In the genomic region with DNA sequence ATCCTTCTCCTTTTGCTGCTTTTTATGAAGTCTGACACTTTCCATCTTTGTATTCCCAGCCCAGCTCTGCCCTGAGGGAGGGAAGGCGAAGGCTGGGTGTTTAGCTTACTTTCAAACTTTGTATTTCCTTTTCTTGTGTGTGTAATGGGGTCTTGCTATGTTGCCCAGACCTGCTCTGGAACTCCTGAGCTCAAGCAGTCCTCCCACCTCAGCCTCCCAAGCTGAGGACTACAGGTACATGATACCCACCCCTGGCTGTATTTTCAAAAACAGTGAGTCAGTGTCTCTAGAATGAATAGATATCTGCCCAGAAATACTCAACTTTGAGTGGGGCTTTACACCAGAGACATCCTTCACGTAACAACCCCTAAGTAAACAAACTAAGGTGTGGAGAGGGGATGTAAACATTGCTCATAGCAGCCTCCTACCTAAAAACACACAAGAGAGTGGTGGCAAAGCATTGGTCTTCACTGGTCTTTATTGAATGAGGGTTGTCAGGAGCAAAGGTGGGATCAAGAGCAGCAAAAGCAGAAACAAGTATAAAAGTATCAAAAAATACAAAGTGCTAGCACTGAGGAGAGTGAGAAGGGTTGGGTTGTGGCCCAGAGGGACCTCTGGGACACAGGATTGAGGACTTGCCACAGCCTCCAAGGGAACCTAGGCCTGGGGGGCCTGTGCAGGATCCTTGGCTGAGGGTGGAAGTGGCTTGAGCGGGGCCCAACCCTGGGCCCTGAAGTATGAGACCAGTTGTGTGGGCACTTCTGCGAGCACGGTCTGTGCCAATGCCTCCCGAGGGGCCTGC, we compare ENCODE assay signal across 16 cellular contexts. TPM values are rescaled to one million over a fixed set of nuclear protein-coding genes. Genes with fewer than 3 reads are reported as not detected.
DNase-seq lines count a peak whose midpoint lies in the region; ATAC-seq and TF ChIP-seq lines count a peak whose summit lies in the region.
"Had no signal": no experiment of that assay in that cellular context is flagged by ENCODE, and none has a peak within 500 bp of the region (broad histone marks: within the 10 kb centered on the region; RNA-seq: fewer than 3 reads in every experiment).

No MANE protein-coding gene starts in this region.

- H3K27me3 ChIP-seq in esophagus muscularis mucosa, result no peaks in the 10 kb centered on the region
- H3K27me3 ChIP-seq: adrenal gland had no signal

- no peaks in the 10 kb centered on the region for H3K9me3 Mint-ChIP-seq in stimulated activated naive CD8-positive, alpha-beta T cell treated with anti-CD3 and anti-CD28 coated beads, Interleukin-15, amount 100 ng/mL, for 72 hours
- H3K9me3 Mint-ChIP-seq in activated CD8-positive, alpha-beta memory T cell treated with anti-CD3 and anti-CD28 coated beads, Interleukin-2, amount 10 ng/mL, durations not matched to agents 7 days and 5 days (ENCODE audit: low read depth), result no peaks in the 10 kb centered on the region

- no peak for TF ChIP-seq EP300 in esophagus muscularis mucosa (IDR thresholded peaks at IDR 0.05)

- peaks cover 41 to 85% (median 69%) of the 10 kb centered on the region in 4 donors for H3K36me3 ChIP-seq in esophagus muscularis mucosa

- no peaks in the 10 kb centered on the region for H3K27me3 Mint-ChIP-seq in stimulated activated naive CD8-positive, alpha-beta T cell treated with anti-CD3 and anti-CD28 coated beads, Interleukin-15, amount 100 ng/mL, for 72 hours
- no peaks in the 10 kb centered on the region for H3K27me3 Mint-ChIP-seq in activated CD8-positive, alpha-beta memory T cell treated with anti-CD3 and anti-CD28 coated beads, Interleukin-2, amount 10 ng/mL, durations not matched to agents 7 days and 5 days
- H3K27me3 Mint-ChIP-seq: B cell had no signal

- H3K4me3 Mint-ChIP-seq in stimulated activated naive CD8-positive, alpha-beta T cell treated with anti-CD3 and anti-CD28 coated beads, Interleukin-15, amount 100 ng/mL, for 72 hours, result no peak overlapping the region
- H3K4me3 Mint-ChIP-seq in activated CD8-positive, alpha-beta memory T cell treated with anti-CD3 and anti-CD28 coated beads, Interleukin-2, amount 10 ng/mL, durations not matched to agents 7 days and 5 days, result no peak overlapping the region
- H3K4me3 Mint-ChIP-seq: B cell had no signal

- TF ChIP-seq CTCF in esophagus muscularis mucosa (IDR thresholded peaks at IDR 0.05), result no peak

- intact Hi-C loops in esophagus muscularis mucosa (cut with DNase I), result no loop called here

- ATAC-seq in stimulated activated naive CD8-positive, alpha-beta T cell treated with anti-CD3 and anti-CD28 coated beads, Interleukin-15, Interleukin-2, amounts not matched to agents 100 U/mL and 50 U/mL, for 24 hours, result no peak
- no peak for ATAC-seq in stimulated activated naive CD8-positive, alpha-beta T cell treated with anti-CD3 and anti-CD28 coated beads, Interleukin-15, amount 100 ng/mL, for 72 hours
- ATAC-seq in activated CD8-positive, alpha-beta memory T cell treated with anti-CD3 and anti-CD28 coated beads, Interleukin-2, amount 10 ng/mL, durations not matched to agents 7 days and 5 days, result no peak
- no peak for ATAC-seq in left lobe of liver
- ATAC-seq in GM18511 (IDR thresholded peaks at IDR 0.05; ENCODE audit: unreplicated experiment), result no peak

- CTCF ChIA-PET in activated CD8-positive, alpha-beta memory T cell treated with anti-CD3 and anti-CD28 coated beads, Interleukin-2, amount 10 ng/mL, durations not matched to agents 7 days and 5 days (lab: Charles Lee), result no interaction called here

- H3K4me3 ChIP-seq in esophagus muscularis mucosa, result no peak overlapping the region
- H3K4me3 ChIP-seq: adrenal gland had no signal

- no peak for TF ChIP-seq POLR2A in esophagus muscularis mucosa (IDR thresholded peaks at IDR 0.05; ENCODE audit: low read depth)

- H3K9me3 ChIP-seq in esophagus muscularis mucosa, result no peaks in the 10 kb centered on the region
- H3K9me3 ChIP-seq: adrenal gland had no signal

- WGBS in esophagus muscularis mucosa, result 93% methylated on average over 6 of the region's 6 CpGs

- H3K27ac Mint-ChIP-seq in stimulated activated naive CD8-positive, alpha-beta T cell treated with anti-CD3 and anti-CD28 coated beads, Interleukin-15, amount 100 ng/mL, for 72 hours, result peak overlapping the region in 1 of 2 donors; percentile 86
- H3K27ac Mint-ChIP-seq in activated CD8-positive, alpha-beta memory T cell treated with anti-CD3 and anti-CD28 coated beads, Interleukin-2, amount 10 ng/mL, durations not matched to agents 7 days and 5 days, result peak overlapping the region; percentile 30
- H3K27ac Mint-ChIP-seq: B cell had no signal

- H3K4me1 Mint-ChIP-seq in stimulated activated naive CD8-positive, alpha-beta T cell treated with anti-CD3 and anti-CD28 coated beads, Interleukin-15, amount 100 ng/mL, for 72 hours, result peaks cover 10% of the 10 kb centered on the region
- H3K4me1 Mint-ChIP-seq in activated CD8-positive, alpha-beta memory T cell treated with anti-CD3 and anti-CD28 coated beads, Interleukin-2, amount 10 ng/mL, durations not matched to agents 7 days and 5 days, result peaks cover 3% of the 10 kb centered on the region
- H3K4me1 Mint-ChIP-seq: B cell had no signal

- H3K27ac ChIP-seq in esophagus muscularis mucosa (replicated peaks in 1 of 4), result no peak overlapping the region
- H3K27ac ChIP-seq: adrenal gland had no signal

- no peaks in the 10 kb centered on the region for H3K4me1 ChIP-seq in esophagus muscularis mucosa
- H3K4me1 ChIP-seq: adrenal gland had no signal

- H3K36me3 Mint-ChIP-seq in activated CD8-positive, alpha-beta memory T cell treated with anti-CD3 and anti-CD28 coated beads, Interleukin-2, amount 10 ng/mL, durations not matched to agents 7 days and 5 days, result peaks cover 35% of the 10 kb centered on the region

- peak; percentile 0 for DNase-seq in stimulated activated naive CD8-positive, alpha-beta T cell treated with anti-CD3 and anti-CD28 coated beads, Interleukin-15, Interleukin-2, amounts not matched to agents 100 U/mL and 50 U/mL, for 24 hours
- DNase-seq in stimulated activated naive CD8-positive, alpha-beta T cell treated with anti-CD3 and anti-CD28 coated beads, Interleukin-15, amount 100 ng/mL, for 72 hours, result no peak
- no peak for DNase-seq in activated CD8-positive, alpha-beta memory T cell treated with anti-CD3 and anti-CD28 coated beads, Interleukin-2, amount 10 ng/mL, durations not matched to agents 7 days and 5 days
- peak; percentile 40 for DNase-seq in left lobe of liver (ENCODE audit: low spot score)
- DNase-seq in occipital lobe (lab: John Stamatoyannopoulos, UW), result no peak
- no peak for DNase-seq in esophagus muscularis mucosa (ENCODE audit: extremely low spot score)
- DNase-seq: caudate nucleus; effector CD8-positive, alpha-beta T cell; glutamatergic neuron; H7; IMR-90; NCI-H2227 treated with DMSO at 0.1 percent for 48 hours; SW 1271 had no signal

RNA-seq across cellular contexts. Expression of gene SPAG4, which starts 10.2 kb away (rescaled TPM):
- total RNA-seq in activated CD8-positive, alpha-beta memory T cell treated with anti-CD3 and anti-CD28 coated beads, Interleukin-2, amount 10 ng/mL, durations not matched to agents 7 days and 5 days, result 1 to 10 TPM; 4.3 to 5.2 TPM
- 4.7 TPM for total RNA-seq in left lobe of liver
- total RNA-seq in occipital lobe, result 1.4 TPM
- total RNA-seq in esophagus muscularis mucosa, result 1 to 10 TPM; 2.6 to 5.0 (median 2.9) TPM

RNA-seq across cellular contexts. Expression of gene CPNE1, which starts 38.9 kb away (rescaled TPM):
- 100 to 1,000 TPM; 277 to 286 TPM for total RNA-seq in activated CD8-positive, alpha-beta memory T cell treated with anti-CD3 and anti-CD28 coated beads, Interleukin-2, amount 10 ng/mL, durations not matched to agents 7 days and 5 days
- total RNA-seq in left lobe of liver (42.3 TPM), occipital lobe (55.1 TPM), esophagus muscularis mucosa (100 to 1,000 TPM in 2 of 4 donors, 10 to 100 TPM in 2; 23.0 to 148 (median 99.9) TPM)

RNA-seq across cellular contexts. Expression of gene RBM12, which starts 38.9 kb away (rescaled TPM):
- 100 to 1,000 TPM; 101 to 137 TPM for total RNA-seq in activated CD8-positive, alpha-beta memory T cell treated with anti-CD3 and anti-CD28 coated beads, Interleukin-2, amount 10 ng/mL, durations not matched to agents 7 days and 5 days
- total RNA-seq in left lobe of liver, result 19.3 TPM
- total RNA-seq in occipital lobe, result 108 TPM
- total RNA-seq in esophagus muscularis mucosa, result 10 to 100 TPM; 21.0 to 30.6 (median 24.0) TPM

Comparison
In these comparisons a context has a peak if more than half of its experiments do, and no peak if none do; other contexts are left out.
1. DNase-seq: peak in stimulated activated naive CD8-positive, alpha-beta T cell treated with anti-CD3 and anti-CD28 coated beads, Interleukin-15, Interleukin-2, amounts not matched to agents 100 U/mL and 50 U/mL, for 24 hours (single experiment) and left lobe of liver (single experiment); none in stimulated activated naive CD8-positive, alpha-beta T cell treated with anti-CD3 and anti-CD28 coated beads, Interleukin-15, amount 100 ng/mL, for 72 hours (0 of 2), activated CD8-positive, alpha-beta memory T cell treated with anti-CD3 and anti-CD28 coated beads, Interleukin-2, amount 10 ng/mL, durations not matched to agents 7 days and 5 days (single experiment), occipital lobe (single experiment) and esophagus muscularis mucosa (single experiment).